1 cellular context compared by ENCODE assay signal in genomic region chr4:184733654-184734524, GRCh38.
TF ChIP-seq lines count a peak whose summit lies in the region.

CENPU (minus strand) TSS chr4:184734096; CDS start chr4:184734062, 34 bp downstream.

TF ChIP-seq in HepG2, 621 proteins besides CTCF, POLR2A, EP300 and RAD21 (continued from another document and continues in another):
- TF ChIP-seq ZNF660 (CRISPR knock-in tag; IDR thresholded peaks at IDR 0.05; ENCODE audit: borderline replicate concordance, low read depth): no peak
- TF ChIP-seq RXRA (CRISPR knock-in tag; IDR thresholded peaks at IDR 0.05): peak; percentile 89
- TF ChIP-seq ZNF264 (CRISPR knock-in tag; IDR thresholded peaks at IDR 0.05): peak; percentile 94
- peak; percentile 75 for TF ChIP-seq ZBTB33 (CRISPR knock-in tag; IDR thresholded peaks at IDR 0.05)
- no peak for TF ChIP-seq BCLAF1 (IDR thresholded peaks at IDR 0.05)
- TF ChIP-seq KAT2B (IDR thresholded peaks at IDR 0.05; ENCODE audit: borderline replicate concordance, low read depth, low read length): no peak
- peak; percentile 73; the same call in 1 of the 2 replicates for TF ChIP-seq NCOA2 (CRISPR knock-in tag; IDR thresholded peaks at IDR 0.05)
- TF ChIP-seq ZNF142 (CRISPR knock-in tag; IDR thresholded peaks at IDR 0.05): peak; percentile 61; the same call in 1 of the 2 replicates
- peak; percentile 75; the same call in 1 of the 2 replicates for TF ChIP-seq THAP7 (CRISPR knock-in tag; IDR thresholded peaks at IDR 0.05)
- TF ChIP-seq ZNF556 (CRISPR knock-in tag; IDR thresholded peaks at IDR 0.05; ENCODE audit: borderline replicate concordance): peak; percentile 98
- peak; percentile 76; the same call in 1 of the 2 replicates for TF ChIP-seq AHDC1 (CRISPR knock-in tag; IDR thresholded peaks at IDR 0.05; ENCODE audit: borderline replicate concordance)
- TF ChIP-seq ZXDC (CRISPR knock-in tag; IDR thresholded peaks at IDR 0.05): peak; percentile 84; the same call in 1 of the 2 replicates
- no peak for TF ChIP-seq PRPF4 (IDR thresholded peaks at IDR 0.05; ENCODE audit: low read depth, low read length, poor library complexity, severe bottlenecking)
- TF ChIP-seq DNMT3B (CRISPR knock-in tag; conservative IDR thresholded peaks at IDR 0.05): peak; percentile 82; the same call in 1 of the 2 replicates
- no peak; the same call in 1 of the 2 replicates for TF ChIP-seq MTF1 (CRISPR knock-in tag; IDR thresholded peaks at IDR 0.05)
- peak; percentile 97 for TF ChIP-seq ARNTL (CRISPR knock-in tag; IDR thresholded peaks at IDR 0.05)
- TF ChIP-seq PLSCR1 (CRISPR knock-in tag; IDR thresholded peaks at IDR 0.05; ENCODE audit: borderline replicate concordance): no peak
- TF ChIP-seq PBX2 (CRISPR knock-in tag; IDR thresholded peaks at IDR 0.05): no peak
- TF ChIP-seq NFE2L2 (IDR thresholded peaks at IDR 0.05; ENCODE audit: low read length): no peak
- TF ChIP-seq GPN1 (CRISPR knock-in tag; IDR thresholded peaks at IDR 0.05; ENCODE audit: borderline replicate concordance): no peak
- TF ChIP-seq U2AF2 (IDR thresholded peaks at IDR 0.05; ENCODE audit: low read depth, low read length): peak; percentile 80; the same call in 1 of the 2 replicates
- peak; percentile 92 for TF ChIP-seq ZBTB25 (CRISPR knock-in tag; IDR thresholded peaks at IDR 0.05)
- TF ChIP-seq SOX13 (IDR thresholded peaks at IDR 0.05): 0 out of 2 replicates have a peak, but pooled peaks have one; percentile 17
- TF ChIP-seq SOX13 (CRISPR knock-in tag; conservative IDR thresholded peaks at IDR 0.05 in 1 of 2, IDR thresholded peaks at IDR 0.05 in 1 of 2): peak in 1 of 2 experiments; percentile 74; a peak in 2 of 4 replicates
